Comparison of ENCODE assay signal across 21 cellular contexts in genomic region chr17:17906418-17907215, GRCh38.
DNase-seq lines count a peak whose midpoint lies in the region; ATAC-seq, FAIRE-seq and TF ChIP-seq lines count a peak whose summit lies in the region.
"Had no signal": no experiment of that assay in that cellular context is flagged by ENCODE, and none has a peak within 500 bp of the region (broad histone marks: within the 10 kb centered on the region; RNA-seq: fewer than 3 reads in every experiment).

No MANE protein-coding gene starts in this region.

- POLR2A ChIA-PET in HepG2 (lab: Yijun Ruan, JAX), result no interaction called here

- H3K4me3 Mint-ChIP-seq in brain, result no peak overlapping the region
- H3K4me3 Mint-ChIP-seq: activated naive CD8-positive, alpha-beta T cell; activated T-cell treated with anti-CD3 and anti-CD28 coated beads, Interleukin-2, amount 50 U/mL, for 24 hours; stimulated activated naive CD8-positive, alpha-beta T cell treated with anti-CD3 and anti-CD28 coated beads, Interleukin-15, amount 100 ng/mL, for 72 hours had no signal

- intact Hi-C loops in HepG2 (cut with micrococcal nuclease; ENCODE audit: unreplicated experiment), result no loop called here
- intact Hi-C loops in sciatic nerve (cut with DNase I), result no loop called here
- intact Hi-C loops in stomach (cut with DNase I; ENCODE audit: low total_unique reads), result no loop called here

- CTCF ChIA-PET in HepG2 (lab: Yijun Ruan, JAX; ENCODE audit: low intra/inter-chr PET ratio, low total read pairs), result no interaction called here

- H3K9me3 Mint-ChIP-seq in brain, result peaks cover 0 to 3% (median 0%) of the 10 kb centered on the region in 5 experiments
- H3K9me3 Mint-ChIP-seq: activated T-cell treated with anti-CD3 and anti-CD28 coated beads, Interleukin-2, amount 50 U/mL, for 24 hours; stimulated activated naive CD8-positive, alpha-beta T cell treated with anti-CD3 and anti-CD28 coated beads, Interleukin-15, amount 100 ng/mL, for 72 hours had no signal

- no peak for TF ChIP-seq POLR2A in HepG2 (IDR thresholded peaks at IDR 0.05; ENCODE audit: insufficient read depth in 1 of 2, low read depth in 2 of 2, low read length in 2 of 2)
- TF ChIP-seq POLR2A in stomach (IDR thresholded peaks at IDR 0.05), result no peak

- no peaks in the 10 kb centered on the region for H4K20me1 ChIP-seq in HepG2 (ENCODE audit: insufficient read depth, low read length)

- no peak for TF ChIP-seq CTCF in brain (conservative IDR thresholded peaks at IDR 0.05)
- TF ChIP-seq CTCF in HepG2 (CRISPR knock-in tag; IDR thresholded peaks at IDR 0.05), result no peak
- TF ChIP-seq CTCF in stomach (IDR thresholded peaks at IDR 0.05), result no peak

- no peak for FAIRE-seq in HepG2 (lab: Jason Lieb, UNC)
- FAIRE-seq: GM12892 had no signal

- no peak for TF ChIP-seq EP300 in HepG2 (IDR thresholded peaks at IDR 0.05; ENCODE audit: low read depth in 2 of 2, low read length in 2 of 2)
- TF ChIP-seq EP300 in HepG2 (CRISPR knock-in tag; IDR thresholded peaks at IDR 0.05; ENCODE audit: borderline replicate concordance), result no peak
- TF ChIP-seq EP300 in stomach (IDR thresholded peaks at IDR 0.05), result no peak

- H2AFZ ChIP-seq in HepG2 (ENCODE audit: low read length), result no peak overlapping the region
- H2AFZ ChIP-seq: parathyroid adenoma had no signal

- in situ Hi-C loops in HepG2 (cut with HindIII; ENCODE audit: extremely low pct_ligation_motif_present, low pct_unique_long_range_greater_than_20kb), result no loop called here

- no TSS peak for BruUV-seq in HepG2 (replicated peaks; lab: Mats Ljungman, UMichigan)

- H3K27ac Mint-ChIP-seq in brain, result peak overlapping the region in 3 of 5 experiments; percentile 66 to 87 (median 81)
- H3K27ac Mint-ChIP-seq: activated naive CD8-positive, alpha-beta T cell; activated T-cell treated with anti-CD3 and anti-CD28 coated beads, Interleukin-2, amount 50 U/mL, for 24 hours had no signal

- H3K9me3 ChIP-seq in HepG2 (ENCODE audit: low read length) (no peaks in the 10 kb centered on the region), stomach (no peaks in the 10 kb centered on the region)
- H3K9me3 ChIP-seq: MG63 had no signal

- H3K27me3 ChIP-seq in HepG2 (ENCODE audit: control insufficient read depth in 1 of 2, insufficient read depth in 2 of 2, low read length in 2 of 2), result no peaks in the 10 kb centered on the region
- H3K27me3 ChIP-seq in stomach, result no peaks in the 10 kb centered on the region
- H3K27me3 ChIP-seq: brain microvascular endothelial cell, MG63 had no signal

- no peaks in the 10 kb centered on the region for H3K36me3 ChIP-seq in HepG2 (replicated peaks in 1 of 2; ENCODE audit: control insufficient read depth in 1 of 2, insufficient read depth in 2 of 2, low read length in 2 of 2)
- peaks cover 4 to 38% (median 31%) of the 10 kb centered on the region in 4 donors for H3K36me3 ChIP-seq in stomach
- H3K36me3 ChIP-seq: brain microvascular endothelial cell, MG63 had no signal

- WGBS in HepG2 (ENCODE audit: low lambda C conversion rate), result 43% methylated on average over 10 of the region's 10 CpGs
- WGBS in stomach, 5 donors, result 68 to 87% (median 81%) methylated on average over 10 of the region's 10 CpGs

- H3K36me3 Mint-ChIP-seq in brain, result peaks cover 40% of the 10 kb centered on the region

- no peak overlapping the region for H3K9ac ChIP-seq in HepG2 (ENCODE audit: insufficient read depth, low read depth, low read length)
- H3K9ac ChIP-seq: parathyroid adenoma had no signal

- H3K27ac ChIP-seq in HepG2 (ENCODE audit: extremely low read length, insufficient read depth, low read length), result no peak overlapping the region
- H3K27ac ChIP-seq in stomach, result no peak overlapping the region
- H3K27ac ChIP-seq: brain microvascular endothelial cell, parathyroid adenoma had no signal

- TF ChIP-seq RAD21 in HepG2 (CRISPR knock-in tag; IDR thresholded peaks at IDR 0.05), result no peak

- H3K4me3 ChIP-seq in HepG2 (replicated peaks in 1 of 3; ENCODE audit: insufficient read depth in 1 of 3, low read depth in 2 of 3, low read length in 3 of 3), result no peak overlapping the region
- H3K4me3 ChIP-seq in stomach, result no peak overlapping the region
- H3K4me3 ChIP-seq: MG63 had no signal

- H3K4me1 ChIP-seq in HepG2 (ENCODE audit: insufficient read depth, low read length) (peaks cover 64% of the 10 kb centered on the region), stomach (peaks cover 0 to 18% (median 8%) of the 10 kb centered on the region in 4 donors)

- H3K27me3 Mint-ChIP-seq in brain, result no peaks in the 10 kb centered on the region
- H3K27me3 Mint-ChIP-seq: activated naive CD8-positive, alpha-beta T cell; activated T-cell treated with anti-CD3 and anti-CD28 coated beads, Interleukin-2, amount 50 U/mL, for 24 hours; stimulated activated naive CD8-positive, alpha-beta T cell treated with anti-CD3 and anti-CD28 coated beads, Interleukin-15, amount 100 ng/mL, for 72 hours had no signal

- H3K79me2 ChIP-seq in HepG2 (ENCODE audit: insufficient read depth, low read length), result no peaks in the 10 kb centered on the region

- no peak; the same call in 2 of the 3 replicates for ATAC-seq in HepG2
- ATAC-seq in sciatic nerve, result peak; percentile 37
- no peak for ATAC-seq in HG02610 (IDR thresholded peaks at IDR 0.05; ENCODE audit: unreplicated experiment)
- ATAC-seq in GM18498 (IDR thresholded peaks at IDR 0.05; ENCODE audit: unreplicated experiment), result no peak
- ATAC-seq: stimulated activated naive CD8-positive, alpha-beta T cell treated with anti-CD3 and anti-CD28 coated beads, Interleukin-15, amount 100 ng/mL, for 72 hours had no signal

- peaks cover 31% of the 10 kb centered on the region for H3K4me1 Mint-ChIP-seq in brain

- DNase-seq in EH (ENCODE audit: low read depth), result peak; percentile 49
- no peak for DNase-seq in HepG2 (ENCODE audit: low spot score)
- DNase-seq in sciatic nerve (ENCODE audit: low spot score), result peak; percentile 31
- DNase-seq in stomach, result no peak
- no peak for DNase-seq in stimulated activated CD4-positive, alpha-beta T cell treated with anti-CD3 and anti-CD28 coated beads, Interleukin-2, amount 100 ng/mL, for 24 hours
- DNase-seq: activated T-cell treated with anti-CD3 and anti-CD28 coated beads, Interleukin-2, amount 50 U/mL, for 24 hours; brain microvascular endothelial cell; effector CD8-positive, alpha-beta T cell; GF-D8; hippocampal formation; MG63; NCI-H2227 treated with DMSO at 0.1 percent for 48 hours; NK-92 treated with Interleukin-12 subunit alpha and Interleukin-12 subunit beta, amount 100 ng/mL, for 24 hours; RPMI8226; stimulated activated naive CD8-positive, alpha-beta T cell treated with anti-CD3 and anti-CD28 coated beads, Interleukin-15, amount 100 ng/mL, for 72 hours had no signal

- no peak overlapping the region for H3K4me2 ChIP-seq in HepG2 (ENCODE audit: low read depth, low read length)

TF ChIP-seq in HepG2, 621 proteins besides CTCF, POLR2A, EP300 and RAD21 (continues in another document):
- no peak for TF ChIP-seq NCOA5 (CRISPR knock-in tag; IDR thresholded peaks at IDR 0.05)
- TF ChIP-seq ZNF720 (CRISPR knock-in tag; IDR thresholded peaks at IDR 0.05), result no peak
- TF ChIP-seq ZNF432 (CRISPR knock-in tag; IDR thresholded peaks at IDR 0.05; ENCODE audit: borderline replicate concordance), result no peak
- TF ChIP-seq ZNF263 (CRISPR knock-in tag; IDR thresholded peaks at IDR 0.05), result 0 out of 2 replicates have a peak, but pooled peaks have one; percentile 38
- TF ChIP-seq ZNF670 (CRISPR knock-in tag; IDR thresholded peaks at IDR 0.05; ENCODE audit: borderline replicate concordance), result no peak
- TF ChIP-seq TEAD3 (CRISPR knock-in tag; optimal IDR thresholded peaks at IDR 0.05; ENCODE audit: borderline replicate concordance), result peak; percentile 14
- TF ChIP-seq ZNF251 (CRISPR knock-in tag; IDR thresholded peaks at IDR 0.05), result no peak
- no peak for TF ChIP-seq SMARCE1 (IDR thresholded peaks at IDR 0.05; ENCODE audit: borderline replicate concordance)
- peak; percentile 58; the same call in 1 of the 2 replicates for TF ChIP-seq ZBTB38 (CRISPR knock-in tag; IDR thresholded peaks at IDR 0.05)
- no peak for TF ChIP-seq FOXO4 (CRISPR knock-in tag; conservative IDR thresholded peaks at IDR 0.05)
- no peak for TF ChIP-seq ZNF296 (CRISPR knock-in tag; conservative IDR thresholded peaks at IDR 0.05)
- no peak for TF ChIP-seq RAD51 (IDR thresholded peaks at IDR 0.05; ENCODE audit: borderline replicate concordance)
- TF ChIP-seq ATF6 (CRISPR knock-in tag; conservative IDR thresholded peaks at IDR 0.05), result no peak
- TF ChIP-seq ZNF556 (CRISPR knock-in tag; IDR thresholded peaks at IDR 0.05; ENCODE audit: borderline replicate concordance), result no peak
- no peak for TF ChIP-seq MLLT10 (CRISPR knock-in tag; IDR thresholded peaks at IDR 0.05)

Comparison
In these comparisons a context has a peak if more than half of its experiments do, and no peak if none do; other contexts are left out.
1. DNase-seq: peak in EH (single experiment) and sciatic nerve (single experiment); none in HepG2 (single experiment), stomach (single experiment) and stimulated activated CD4-positive, alpha-beta T cell treated with anti-CD3 and anti-CD28 coated beads, Interleukin-2, amount 100 ng/mL, for 24 hours (0 of 2).